Comparison of ENCODE assay signal across 8 cellular contexts in the genomic region with DNA sequence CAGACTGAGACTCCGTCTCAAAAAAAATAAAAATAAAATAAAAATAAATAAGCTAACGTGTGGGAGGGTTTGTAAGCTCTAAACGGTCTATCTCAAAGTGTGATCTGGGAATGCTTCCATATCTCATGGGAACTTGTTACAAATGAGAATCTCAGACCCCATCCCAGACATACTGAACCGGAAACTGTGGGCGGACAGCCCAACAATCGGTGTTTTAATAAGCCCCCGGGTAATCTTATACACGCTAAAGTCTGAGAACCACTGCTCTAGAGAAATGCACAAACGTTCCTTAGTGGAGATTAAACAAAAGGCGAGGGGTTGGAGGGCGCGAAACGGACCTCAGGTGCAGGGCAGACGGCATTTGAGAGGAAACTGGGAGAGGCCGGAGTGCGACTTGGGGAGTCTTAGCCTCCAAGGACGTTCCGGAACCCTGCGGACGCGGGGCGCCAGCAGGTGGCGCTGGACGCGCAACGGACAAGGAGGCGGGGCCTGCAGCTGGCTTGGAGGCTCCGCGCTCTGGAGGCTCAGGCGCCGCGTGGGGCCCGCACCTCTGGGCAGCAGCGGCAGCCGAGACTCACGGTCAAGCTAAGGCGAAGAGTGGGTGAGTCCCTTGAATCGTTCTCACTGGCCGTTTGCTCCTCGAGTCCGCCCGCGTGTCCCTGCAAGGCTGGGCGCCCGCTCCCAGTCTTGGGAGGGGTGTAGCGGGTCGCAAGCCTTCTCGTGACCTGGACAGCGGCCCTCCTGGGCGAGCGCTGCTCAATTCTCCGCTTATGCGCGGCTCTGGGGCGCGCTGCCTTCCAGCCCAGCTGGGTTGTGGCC. TPM values are rescaled to one million over a fixed set of nuclear protein-coding genes. Genes with fewer than 3 reads are reported as not detected.
DNase-seq lines count a peak whose midpoint lies in the region; ATAC-seq, FAIRE-seq and TF ChIP-seq lines count a peak whose summit lies in the region.
"Not testable (repeated sequence)": the region's sequence is repeated elsewhere in the genome, so short reads cannot be mapped to it uniquely, and the experiment has no call there.

STEAP1 (plus strand) TSS at position 527 of the 819 bp plus-strand sequence. CDS start 5,320 bp downstream, outside the sequence.

- H3K4me1 Mint-ChIP-seq in activated B cell treated with CpG ODN at 0.5 μM for 24 hours = not testable (repeated sequence)

- not testable (repeated sequence) for FAIRE-seq in bronchial epithelial cell (lab: Jason Lieb, UNC)

- not testable (repeated sequence) for H3K27me3 ChIP-seq in bronchial epithelial cell (ENCODE audit: control insufficient read depth, insufficient read depth, low read length); skeletal muscle tissue (ENCODE audit: control insufficient read depth in 3 of 3, insufficient read depth in 3 of 3, low read length in 3 of 3)

- POLR2A ChIA-PET in AG04449 (lab: Yijun Ruan, JAX) (interaction anchor here (0.8 to 1.7 kb wide), 2 partner anchors 39 to 57 kb away, joined by 4 to 5 read pairs; partner anchors contain the start of gene STEAP2), activated B cell treated with CpG ODN at 0.5 μM for 24 hours (lab: Charles Lee) (interaction anchor here (1.0 kb wide), 1 partner anchor 274 kb away, joined by 4 read pairs; no protein-coding TSS in a partner anchor)

- H3K9me3 ChIP-seq in skeletal muscle tissue (ENCODE audit: control insufficient read depth in 3 of 3, low read length in 3 of 3) = not testable (repeated sequence)

- peak; percentile 98 for ATAC-seq in GM18873 (IDR thresholded peaks at IDR 0.05; ENCODE audit: low FRiP score, unreplicated experiment)
- peak; percentile 98 for ATAC-seq in HG03097 (IDR thresholded peaks at IDR 0.05; ENCODE audit: low FRiP score, unreplicated experiment)
- peak; percentile 97 for ATAC-seq in activated B cell treated with CpG ODN at 0.5 μM for 24 hours (ENCODE audit: low read depth)

- CTCF ChIA-PET in AG04449 (lab: Yijun Ruan, JAX) = interaction anchor here (0.8 to 4.7 kb wide), 37 partner anchors 11 to 477 kb away, joined by 3 to 97 read pairs (median 5); partner anchors contain the start of gene STEAP2
- CTCF ChIA-PET in activated B cell treated with CpG ODN at 0.5 μM for 24 hours (lab: Charles Lee) = interaction anchor here (0.7 to 3.5 kb wide), 12 partner anchors 11 to 278 kb away, joined by 3 to 73 read pairs (median 4); partner anchors contain the start of genes CLDN12 and STEAP2

- H3K4me3 Mint-ChIP-seq in activated B cell treated with CpG ODN at 0.5 μM for 24 hours = peak within 1 kb of the TSS; percentile 58

- H3K9ac ChIP-seq in skeletal muscle tissue (ENCODE audit: low read depth in 1 of 3, low read length in 3 of 3) = peak within 1 kb of the TSS; percentile 64 to 71 (median 70)

- H3K36me3 ChIP-seq in bronchial epithelial cell (ENCODE audit: control insufficient read depth, insufficient read depth, low read length); skeletal muscle tissue (ENCODE audit: control insufficient read depth in 3 of 3, insufficient read depth in 3 of 3, low read length in 3 of 3): not testable (repeated sequence)

- not testable (repeated sequence) for DNase-seq in AG04449 (ENCODE audit: low read depth, low spot score)
- DNase-seq in NCI-H2171 treated with DMSO at 0.1 percent for 48 hours (lab: John Stamatoyannopoulos, UW) (peak; percentile 57), activated B cell treated with CpG ODN at 0.5 μM for 24 hours (peak; percentile 84), bronchial epithelial cell (ENCODE audit: low read depth) (peak; percentile 73), iPS-NIHi11 (ENCODE audit: low spot score) (peak; percentile 79)

- H3K27me3 Mint-ChIP-seq in activated B cell treated with CpG ODN at 0.5 μM for 24 hours = peaks cover 20% of the 10 kb centered on the region

- not testable (repeated sequence) for H3K36me3 Mint-ChIP-seq in activated B cell treated with CpG ODN at 0.5 μM for 24 hours (ENCODE audit: low read depth)

- TF ChIP-seq CTCF in AG04449 (IDR thresholded peaks at IDR 0.05; ENCODE audit: insufficient read depth, low read length, missing control alignments) = peak; percentile 86
- TF ChIP-seq CTCF in activated B cell treated with CpG ODN at 0.5 μM for 24 hours (IDR thresholded peaks at IDR 0.05) = not testable (repeated sequence)
- peak; percentile 89 for TF ChIP-seq CTCF in bronchial epithelial cell (IDR thresholded peaks at IDR 0.05; ENCODE audit: insufficient read depth, low read length, severe bottlenecking)

- H3K9me3 Mint-ChIP-seq in activated B cell treated with CpG ODN at 0.5 μM for 24 hours = not testable (repeated sequence)

- H3K27ac Mint-ChIP-seq in activated B cell treated with CpG ODN at 0.5 μM for 24 hours = not testable (repeated sequence)

- H3K27ac ChIP-seq in skeletal muscle tissue (ENCODE audit: low read depth, low read length) = not testable (repeated sequence)

- not testable (repeated sequence) for H3K4me1 ChIP-seq in skeletal muscle tissue (ENCODE audit: control insufficient read depth in 3 of 3, insufficient read depth in 3 of 3, low read length in 3 of 3)

- H3K4me3 ChIP-seq in AG04449 (ENCODE audit: low read depth, low read length) = peak within 1 kb of the TSS; percentile 64
- H3K4me3 ChIP-seq in bronchial epithelial cell (ENCODE audit: low read depth, low read length) = peak within 1 kb of the TSS; percentile 47
- H3K4me3 ChIP-seq in skeletal muscle tissue (ENCODE audit: low read length in 3 of 3) = peak within 1 kb of the TSS; percentile 71 to 83 (median 74)

- intact Hi-C loops in activated B cell treated with CpG ODN at 0.5 μM for 24 hours (cut with micrococcal nuclease) = loop anchor here (1.0 to 5.0 kb wide), 7 partner anchors 57 to 1483 kb away; partner anchors contain the start of genes CFAP69 and STEAP2

RNA-seq across cellular contexts. Expression of gene STEAP1, which starts in this region (rescaled TPM):
- total RNA-seq in activated B cell treated with CpG ODN at 0.5 μM for 24 hours = 0.80 and 0.86 TPM in 2 replicates
- total RNA-seq in bronchial epithelial cell = 10.0 and 12.7 TPM in 2 replicates
- 5.7 TPM for total RNA-seq in skeletal muscle tissue

Comparison
In these comparisons a context has a peak if more than half of its experiments do, and no peak if none do; other contexts are left out.
1. Peak in DNase-seq and ATAC-seq in activated B cell treated with CpG ODN at 0.5 μM for 24 hours; RNA of the gene not detected or under 1 TPM.